ENCODE assay signal across 21 cellular contexts in genomic region chr1:55353709-55354620, GRCh38.
DNase-seq lines count a peak whose midpoint lies in the region; ATAC-seq, FAIRE-seq and TF ChIP-seq lines count a peak whose summit lies in the region.
"Had no signal": no experiment of that assay in that cellular context is flagged by ENCODE, and none has a peak within 500 bp of the region (broad histone marks: within the 10 kb centered on the region; RNA-seq: fewer than 3 reads in every experiment).

No MANE protein-coding gene starts in this region.

- no peaks in the 10 kb centered on the region for H3K4me1 Mint-ChIP-seq in MCF 10A (ENCODE audit: insufficient read depth, unreplicated experiment)
- no peaks in the 10 kb centered on the region for H3K4me1 Mint-ChIP-seq in effector memory CD8-positive, alpha-beta T cell (ENCODE audit: low read depth in 2 of 2)
- H3K4me1 Mint-ChIP-seq: activated CD4-positive, alpha-beta T cell treated with anti-CD3 and anti-CD28 coated beads, Interleukin-2, amount 10 ng/mL, durations not matched to agents 24 days and 14 days; activated CD8-positive, alpha-beta memory T cell treated with anti-CD3 and anti-CD28 coated beads, Interleukin-2, amount 10 ng/mL, durations not matched to agents 7 days and 5 days had no signal

- H3K27ac Mint-ChIP-seq in MCF 10A (ENCODE audit: low read depth, unreplicated experiment) = no peak overlapping the region
- no peak overlapping the region for H3K27ac Mint-ChIP-seq in effector memory CD8-positive, alpha-beta T cell
- H3K27ac Mint-ChIP-seq: activated CD4-positive, alpha-beta T cell treated with anti-CD3 and anti-CD28 coated beads, Interleukin-2, amount 10 ng/mL, durations not matched to agents 24 days and 14 days; activated CD8-positive, alpha-beta memory T cell treated with anti-CD3 and anti-CD28 coated beads, Interleukin-2, amount 10 ng/mL, durations not matched to agents 7 days and 5 days; activated naive CD4-positive, alpha-beta T cell treated with anti-CD3 and anti-CD28 coated beads, Interleukin-2, amount 50 U/mL, for 72 hours had no signal

- DNase-seq in MCF 10A (ENCODE audit: unreplicated experiment) (peak; percentile 26), breast epithelium (ENCODE audit: low spot score in 2 of 2) (no peak), NCI-H2171 treated with DMSO at 0.1 percent for 48 hours (lab: John Stamatoyannopoulos, UW) (peak; percentile 76), heart left ventricle (peak in 3 of 5 donors; percentile 22 to 57 (median 34)), suprapubic skin (ENCODE audit: low spot score in 2 of 2) (no peak), GM12891 (ENCODE audit: insufficient read length, low spot score) (no peak)
- DNase-seq in stimulated activated CD4-positive, alpha-beta T cell treated with anti-CD3 and anti-CD28 coated beads, Interleukin-4, amount 100 ng/mL, for 1 hour = no peak
- no peak for DNase-seq in effector memory CD8-positive, alpha-beta T cell
- DNase-seq: activated CD4-positive, alpha-beta T cell treated with anti-CD3 and anti-CD28 coated beads, Interleukin-2, amount 10 ng/mL, durations not matched to agents 24 days and 14 days; activated CD8-positive, alpha-beta memory T cell treated with anti-CD3 and anti-CD28 coated beads, Interleukin-2, amount 10 ng/mL, durations not matched to agents 7 days and 5 days; effector CD4-positive, alpha-beta T cell; left lung; NCI-H1436; NCI-H82; OCI-M1; stimulated activated CD4-positive, alpha-beta T cell treated with anti-CD3 and anti-CD28 coated beads, Interleukin-12 subunit alpha, Interleukin-12 subunit beta, amount 100 ng/mL, for 4 hours; T-helper 1 cell had no signal

- POLR2A ChIA-PET in MCF 10A (lab: Yijun Ruan, JAX) = no interaction called here

- TF ChIP-seq CTCF in MCF 10A (IDR thresholded peaks at IDR 0.05; ENCODE audit: unreplicated experiment) (no peak), breast epithelium (IDR thresholded peaks at IDR 0.05) (no peak), heart left ventricle (IDR thresholded peaks at IDR 0.05) (no peak), suprapubic skin (IDR thresholded peaks at IDR 0.05) (no peak)

- peak in 2 of 4 donors; percentile 36 to 63 for ATAC-seq in heart left ventricle
- no peak for ATAC-seq in effector memory CD8-positive, alpha-beta T cell (replicated peaks)
- ATAC-seq: activated CD8-positive, alpha-beta memory T cell treated with anti-CD3 and anti-CD28 coated beads, Interleukin-2, amount 10 ng/mL, durations not matched to agents 7 days and 5 days; activated naive CD4-positive, alpha-beta T cell treated with anti-CD3 and anti-CD28 coated beads, Interleukin-2, amount 50 U/mL, for 72 hours; esophagus mucosa; left lung had no signal

- H3K36me3 Mint-ChIP-seq in MCF 10A (ENCODE audit: insufficient read depth, unreplicated experiment) = no peaks in the 10 kb centered on the region
- H3K36me3 Mint-ChIP-seq in effector memory CD8-positive, alpha-beta T cell (ENCODE audit: insufficient read depth) = no peaks in the 10 kb centered on the region
- H3K36me3 Mint-ChIP-seq: activated CD8-positive, alpha-beta memory T cell treated with anti-CD3 and anti-CD28 coated beads, Interleukin-2, amount 10 ng/mL, durations not matched to agents 7 days and 5 days; activated naive CD4-positive, alpha-beta T cell treated with anti-CD3 and anti-CD28 coated beads, Interleukin-2, amount 50 U/mL, for 72 hours had no signal

- no peaks in the 10 kb centered on the region for H3K9me3 Mint-ChIP-seq in MCF 10A (ENCODE audit: unreplicated experiment)
- no peaks in the 10 kb centered on the region for H3K9me3 Mint-ChIP-seq in effector memory CD8-positive, alpha-beta T cell
- H3K9me3 Mint-ChIP-seq: activated CD4-positive, alpha-beta T cell treated with anti-CD3 and anti-CD28 coated beads, Interleukin-2, amount 10 ng/mL, durations not matched to agents 24 days and 14 days; activated naive CD4-positive, alpha-beta T cell treated with anti-CD3 and anti-CD28 coated beads, Interleukin-2, amount 50 U/mL, for 72 hours had no signal

- H3K9me3 ChIP-seq in breast epithelium (no peaks in the 10 kb centered on the region), heart left ventricle (no peaks in the 10 kb centered on the region), suprapubic skin (no peaks in the 10 kb centered on the region)
- H3K9me3 ChIP-seq: ascending aorta, BLaER1, left lung had no signal

- BruUV-seq in MCF 10A (replicated peaks; lab: Mats Ljungman, UMichigan) = no TSS peak

- FAIRE-seq in GM12891 (lab: Jason Lieb, UNC) = no peak

- TF ChIP-seq POLR2A in breast epithelium (IDR thresholded peaks at IDR 0.05) (no peak), heart left ventricle (IDR thresholded peaks at IDR 0.05) (no peak), suprapubic skin (IDR thresholded peaks at IDR 0.05) (no peak), GM12891 (IDR thresholded peaks at IDR 0.05; ENCODE audit: low read depth, low read length) (no peak)

- WGBS in heart left ventricle, 4 donors = 70 to 75% (median 72%) methylated on average over 10 of the region's 10 CpGs
- 51% methylated on average over 10 of the region's 10 CpGs for WGBS in suprapubic skin

- intact Hi-C loops in MCF 10A (cut with micrococcal nuclease) (no loop called here), breast epithelium (cut with DNase I; ENCODE audit: low total_unique reads) (no loop called here), heart left ventricle (cut with DNase I) (no loop called here)

- H3K36me3 ChIP-seq in breast epithelium = no peaks in the 10 kb centered on the region
- no peaks in the 10 kb centered on the region for H3K36me3 ChIP-seq in heart left ventricle
- no peaks in the 10 kb centered on the region for H3K36me3 ChIP-seq in suprapubic skin
- H3K36me3 ChIP-seq: ascending aorta, BLaER1, left lung had no signal

- no peak overlapping the region for H3K4me3 Mint-ChIP-seq in MCF 10A (ENCODE audit: unreplicated experiment)
- H3K4me3 Mint-ChIP-seq in effector memory CD8-positive, alpha-beta T cell = no peak overlapping the region
- H3K4me3 Mint-ChIP-seq: activated CD4-positive, alpha-beta T cell treated with anti-CD3 and anti-CD28 coated beads, Interleukin-2, amount 10 ng/mL, durations not matched to agents 24 days and 14 days; activated CD8-positive, alpha-beta memory T cell treated with anti-CD3 and anti-CD28 coated beads, Interleukin-2, amount 10 ng/mL, durations not matched to agents 7 days and 5 days had no signal

- CTCF ChIA-PET in MCF 10A (lab: Yijun Ruan, JAX) = interaction anchor here (0.8 kb wide), 1 partner anchor 20 kb away, joined by 3 read pairs; no protein-coding TSS in a partner anchor

- no peaks in the 10 kb centered on the region for H3K4me1 ChIP-seq in breast epithelium
- H3K4me1 ChIP-seq in heart left ventricle = peaks cover 0 to 30% (median 4%) of the 10 kb centered on the region in 12 donors
- H3K4me1 ChIP-seq in suprapubic skin = peaks cover 17% of the 10 kb centered on the region
- H3K4me1 ChIP-seq: ascending aorta, BLaER1, left lung had no signal

- H3K27ac ChIP-seq in breast epithelium = no peak overlapping the region
- peak overlapping the region in 3 of 12 donors; percentile 13 to 33 (median 20) for H3K27ac ChIP-seq in heart left ventricle
- peak overlapping the region; percentile 46 for H3K27ac ChIP-seq in suprapubic skin
- H3K27ac ChIP-seq: ascending aorta, BLaER1, left lung had no signal

- H3K27me3 ChIP-seq in breast epithelium = no peaks in the 10 kb centered on the region
- H3K27me3 ChIP-seq in heart left ventricle = no peaks in the 10 kb centered on the region
- H3K27me3 ChIP-seq in suprapubic skin = peaks cover 2% of the 10 kb centered on the region
- H3K27me3 ChIP-seq: ascending aorta, BLaER1, left lung had no signal

- no peak for TF ChIP-seq EP300 in suprapubic skin (IDR thresholded peaks at IDR 0.05)

- H3K27me3 Mint-ChIP-seq in MCF 10A (ENCODE audit: insufficient read depth, unreplicated experiment) = no peaks in the 10 kb centered on the region
- peaks cover 17 to 71% of the 10 kb centered on the region in 2 donors for H3K27me3 Mint-ChIP-seq in effector memory CD8-positive, alpha-beta T cell

- no peak overlapping the region for H3K4me3 ChIP-seq in breast epithelium
- no peak overlapping the region for H3K4me3 ChIP-seq in heart left ventricle
- H3K4me3 ChIP-seq in suprapubic skin = no peak overlapping the region
- H3K4me3 ChIP-seq: ascending aorta, BLaER1, left lung had no signal

TF ChIP-seq in GM12891, 5 proteins besides CTCF, POLR2A, EP300 and RAD21:
- TF ChIP-seq SPI1 (IDR thresholded peaks at IDR 0.05; ENCODE audit: low read depth, low read length) = no peak
- no peak for TF ChIP-seq POLR2AphosphoS5 (IDR thresholded peaks at IDR 0.05; ENCODE audit: low read depth, low read length)
- no peak for TF ChIP-seq POU2F2 (IDR thresholded peaks at IDR 0.05; ENCODE audit: low read depth, low read length)
- no peak for TF ChIP-seq TAF1 (IDR thresholded peaks at IDR 0.05; ENCODE audit: low read depth, low read length)
- no peak for TF ChIP-seq PAX5 (IDR thresholded peaks at IDR 0.05; ENCODE audit: insufficient read depth, low read length, severe bottlenecking)

Comparison
In these comparisons a context has a peak if more than half of its experiments do, and no peak if none do; other contexts are left out.
1. DNase-seq: peak in MCF 10A (single experiment), NCI-H2171 treated with DMSO at 0.1 percent for 48 hours (single experiment) and heart left ventricle (3 of 5); none in breast epithelium (0 of 2), suprapubic skin (0 of 2), stimulated activated CD4-positive, alpha-beta T cell treated with anti-CD3 and anti-CD28 coated beads, Interleukin-4, amount 100 ng/mL, for 1 hour (single experiment), GM12891 (single experiment) and effector memory CD8-positive, alpha-beta T cell (0 of 3).